25 cellular contexts compared by ENCODE assay signal in the genomic region with DNA sequence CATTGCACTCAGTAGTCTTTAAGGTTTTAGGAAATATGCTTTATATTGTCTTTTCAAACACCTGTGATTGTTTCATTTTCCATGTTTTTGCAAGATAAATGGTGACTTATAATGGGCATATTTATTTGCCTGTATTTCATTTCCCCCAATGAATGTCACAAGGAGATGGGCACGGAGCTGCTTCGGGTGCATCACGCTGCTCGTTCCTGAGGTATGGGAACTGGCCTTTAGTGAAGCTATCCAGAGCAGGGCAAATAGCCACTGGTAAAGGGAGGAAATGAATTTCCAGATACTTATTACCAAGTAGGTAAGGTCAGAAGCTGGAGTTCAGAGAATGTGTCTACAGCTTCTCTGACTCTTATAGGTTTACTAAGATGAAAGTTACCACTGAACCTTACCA.
A peak's percentile ranks its signal among the peaks of the same experiment; 100 is the strongest.
DNase-seq lines count a peak whose midpoint lies in the region.
"Had no signal": no experiment of that assay in that cellular context is flagged by ENCODE, and none has a peak within 500 bp of the region (broad histone marks: within the 10 kb centered on the region; RNA-seq: fewer than 3 reads in every experiment).

No MANE protein-coding gene starts in this region.

- H3K9ac ChIP-seq in iPS-18a (ENCODE audit: low read length): no peak overlapping the region

- H3K36me3 ChIP-seq in iPS-18a (ENCODE audit: control insufficient read depth, low read depth, low read length): no peaks in the 10 kb centered on the region
- H3K36me3 ChIP-seq: colonic mucosa, gastroesophageal sphincter, Peyer's patch, SJCRH30, upper lobe of left lung, WERI-Rb-1 had no signal

- peaks cover 26% of the 10 kb centered on the region for H3K4me1 ChIP-seq in iPS-18a (ENCODE audit: control insufficient read depth, low read depth, low read length)

- H3K9me3 ChIP-seq in iPS-18a (ENCODE audit: control insufficient read depth, low read depth, low read length): no peaks in the 10 kb centered on the region
- H3K9me3 ChIP-seq: body of pancreas, colonic mucosa, gastroesophageal sphincter, SJCRH30, upper lobe of left lung had no signal

- peaks cover 91% of the 10 kb centered on the region for H3K27me3 ChIP-seq in iPS-18a (ENCODE audit: control insufficient read depth, insufficient read depth, low read length)

- H3K27ac ChIP-seq in iPS-18a (ENCODE audit: low read length): no peak overlapping the region
- H3K27ac ChIP-seq: body of pancreas, colonic mucosa, gastroesophageal sphincter, Peyer's patch, SJCRH30, upper lobe of left lung, WERI-Rb-1 had no signal

- peak overlapping the region; percentile 67 for H3K4me3 ChIP-seq in iPS-18a (ENCODE audit: low read length)
- H3K4me3 ChIP-seq: body of pancreas, colonic mucosa, gastroesophageal sphincter, Peyer's patch, SJCRH30, upper lobe of left lung had no signal

- DNase-seq in NCI-H748 (lab: John Stamatoyannopoulos, UW; ENCODE audit: unreplicated experiment) (peak; percentile 40), NCI-H748 treated with DMSO at 0.1 percent for 48 hours (lab: John Stamatoyannopoulos, UW) (no peak), SW480 (ENCODE audit: low spot score) (peak; percentile 17), superior temporal gyrus (ENCODE audit: extremely low spot score) (peak; percentile 81), NCI-H2107 treated with DMSO at 0.1 percent for 48 hours (lab: John Stamatoyannopoulos, UW; ENCODE audit: unreplicated experiment) (no peak), NCI-H187 (lab: John Stamatoyannopoulos, UW) (no peak), T1000 (lab: John Stamatoyannopoulos, UW) (no peak)
- DNase-seq: ACHN; activated CD4-positive, alpha-beta T cell treated with anti-CD3 and anti-CD28 coated beads, Interleukin-2, amount 50 U/mL, for 1 hour; activated CD8-positive, alpha-beta memory T cell treated with anti-CD3 and anti-CD28 coated beads, Interleukin-2, amount 50 U/mL, for 4 hours; body of pancreas; Calu3; colonic mucosa; endodermal cell; GOT3; kidney glomerular epithelial cell; NCI-H1105; NCI-H2107; NK-92 treated with Interleukin-12 subunit alpha and Interleukin-12 subunit beta, amount 100 ng/mL, for 24 hours; Peyer's patch; SJCRH30; upper lobe of left lung; WERI-Rb-1 had no signal

Comparison
In these comparisons a context has a peak if more than half of its experiments do, and no peak if none do; other contexts are left out.
1. DNase-seq: peak in NCI-H748 (single experiment), SW480 (single experiment) and superior temporal gyrus (single experiment); none in NCI-H748 treated with DMSO at 0.1 percent for 48 hours (single experiment), NCI-H2107 treated with DMSO at 0.1 percent for 48 hours (single experiment), NCI-H187 (0 of 2) and T1000 (single experiment).